In genomic region chr15:71697999-71698398, GRCh38 we compare ENCODE assay signal across 20 cellular contexts.
"Had no signal": no experiment of that assay in that cellular context is flagged by ENCODE, and none has a peak within 500 bp of the region (broad histone marks: within the 10 kb centered on the region; RNA-seq: fewer than 3 reads in every experiment).

No MANE protein-coding gene starts in this region.

- H3K36me3 ChIP-seq: neural progenitor cell, sigmoid colon, tibial artery had no signal

- ATAC-seq: left lobe of liver; naive thymus-derived CD4-positive, alpha-beta T cell; stimulated activated memory B cell treated with anti-CD40 and anti-IgM and Interleukin-4, amounts not matched to agents 10 μg/mL and 1 μg/mL and 100 μg/mL, for 72 hours; stimulated activated naive CD8-positive, alpha-beta T cell treated with anti-CD3 and anti-CD28 coated beads, Interleukin-15, Interleukin-2, amounts not matched to agents 100 U/mL and 50 U/mL, for 24 hours had no signal

- H3K4me3 ChIP-seq: coronary artery, esophagus squamous epithelium, neural progenitor cell, sigmoid colon, testis, tibial artery had no signal

- H3K27ac ChIP-seq: coronary artery, esophagus squamous epithelium, neural progenitor cell, parathyroid adenoma, sigmoid colon, testis, tibial artery had no signal

- H3K27me3 ChIP-seq: esophagus squamous epithelium, neural progenitor cell, sigmoid colon, testis, tibial artery had no signal

- H3K9me3 ChIP-seq: esophagus squamous epithelium, sigmoid colon, testis, tibial artery had no signal

- H3K4me1 ChIP-seq: neural progenitor cell, parathyroid adenoma, sigmoid colon, testis, tibial artery had no signal

- DNase-seq: dermis blood vessel endothelial cell; effector memory CD4-positive, alpha-beta T cell; esophagus squamous epithelium; foreskin melanocyte; glutamatergic neuron; mesenchymal stem cell; midbrain; naive thymus-derived CD4-positive, alpha-beta T cell; sigmoid colon; stimulated activated CD4-positive, alpha-beta T cell treated with anti-CD3 and anti-CD28 coated beads, Interleukin-2, amount 100 ng/mL, for 24 hours; stimulated activated CD4-positive, alpha-beta T cell treated with anti-CD3 and anti-CD28 coated beads, Interleukin-4, amount 100 ng/mL, for 24 hours; stimulated activated naive CD8-positive, alpha-beta T cell treated with anti-CD3 and anti-CD28 coated beads, Interleukin-15, Interleukin-2, amounts not matched to agents 100 U/mL and 50 U/mL, for 24 hours; substantia nigra; testis; tibial artery had no signal
